Comparison of ENCODE assay signal across 1 cellular context in the genomic region with DNA sequence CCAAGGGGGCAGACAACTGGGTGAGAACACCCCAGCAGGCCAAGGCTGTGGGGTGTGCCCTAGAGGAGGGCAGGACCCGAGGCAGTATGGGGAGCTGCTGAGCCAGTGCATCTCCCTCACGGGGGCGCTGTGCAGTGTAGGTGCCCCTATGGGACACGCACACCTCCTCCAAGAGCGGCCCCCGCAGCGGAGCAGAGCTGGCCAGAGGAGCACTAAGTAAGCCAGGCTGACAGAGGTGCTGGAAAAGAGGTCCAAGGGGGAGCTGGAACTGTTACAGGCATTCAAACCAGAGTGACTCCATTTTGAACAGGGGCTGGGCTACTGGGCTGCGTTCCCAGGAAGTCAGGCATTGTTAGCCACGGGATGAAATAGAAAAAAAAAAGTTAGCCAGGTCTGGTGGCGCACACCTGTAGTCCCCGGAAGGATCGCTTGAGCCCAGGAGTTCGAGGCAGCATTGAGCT.
A peak's percentile ranks its signal among the peaks of the same experiment; 100 is the strongest.
TF ChIP-seq lines count a peak whose summit lies in the region.

No MANE protein-coding gene starts in this region.

TF ChIP-seq in K562, 482 proteins besides CTCF, POLR2A, EP300 and RAD21 (continued from another document):
- TF ChIP-seq, protein P1, sequence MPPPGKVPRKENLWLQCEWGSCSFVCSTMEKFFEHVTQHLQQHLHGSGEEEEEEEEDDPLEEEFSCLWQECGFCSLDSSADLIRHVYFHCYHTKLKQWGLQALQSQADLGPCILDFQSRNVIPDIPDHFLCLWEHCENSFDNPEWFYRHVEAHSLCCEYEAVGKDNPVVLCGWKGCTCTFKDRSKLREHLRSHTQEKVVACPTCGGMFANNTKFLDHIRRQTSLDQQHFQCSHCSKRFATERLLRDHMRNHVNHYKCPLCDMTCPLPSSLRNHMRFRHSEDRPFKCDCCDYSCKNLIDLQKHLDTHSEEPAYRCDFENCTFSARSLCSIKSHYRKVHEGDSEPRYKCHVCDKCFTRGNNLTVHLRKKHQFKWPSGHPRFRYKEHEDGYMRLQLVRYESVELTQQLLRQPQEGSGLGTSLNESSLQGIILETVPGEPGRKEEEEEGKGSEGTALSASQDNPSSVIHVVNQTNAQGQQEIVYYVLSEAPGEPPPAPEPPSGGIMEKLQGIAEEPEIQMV (tag; conservative IDR thresholded peaks at IDR 0.05; ENCODE audit: low read depth), result no peak
- no peak for TF ChIP-seq SIN3A (IDR thresholded peaks at IDR 0.05; ENCODE audit: borderline replicate concordance in 2 of 2, control insufficient read depth in 1 of 2, low read depth in 2 of 2, low read length in 2 of 2)
- TF ChIP-seq ZNF785 (CRISPR knock-in tag; IDR thresholded peaks at IDR 0.05), result no peak
- TF ChIP-seq MTA3 (IDR thresholded peaks at IDR 0.05; ENCODE audit: borderline replicate concordance), result peak; percentile 15; the same call in 1 of the 2 replicates
- TF ChIP-seq, protein P2, sequence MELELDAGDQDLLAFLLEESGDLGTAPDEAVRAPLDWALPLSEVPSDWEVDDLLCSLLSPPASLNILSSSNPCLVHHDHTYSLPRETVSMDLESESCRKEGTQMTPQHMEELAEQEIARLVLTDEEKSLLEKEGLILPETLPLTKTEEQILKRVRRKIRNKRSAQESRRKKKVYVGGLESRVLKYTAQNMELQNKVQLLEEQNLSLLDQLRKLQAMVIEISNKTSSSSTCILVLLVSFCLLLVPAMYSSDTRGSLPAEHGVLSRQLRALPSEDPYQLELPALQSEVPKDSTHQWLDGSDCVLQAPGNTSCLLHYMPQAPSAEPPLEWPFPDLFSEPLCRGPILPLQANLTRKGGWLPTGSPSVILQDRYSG (tag; conservative IDR thresholded peaks at IDR 0.05; ENCODE audit: low read depth), result peak; percentile 85; the same call in 1 of the 2 replicates
- TF ChIP-seq, protein P3, sequence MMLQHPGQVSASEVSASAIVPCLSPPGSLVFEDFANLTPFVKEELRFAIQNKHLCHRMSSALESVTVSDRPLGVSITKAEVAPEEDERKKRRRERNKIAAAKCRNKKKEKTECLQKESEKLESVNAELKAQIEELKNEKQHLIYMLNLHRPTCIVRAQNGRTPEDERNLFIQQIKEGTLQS (IDR thresholded peaks at IDR 0.05), result no peak
- TF ChIP-seq, protein P3 (CRISPR knock-in tag; conservative IDR thresholded peaks at IDR 0.05), result no peak
- TF ChIP-seq, protein P4, sequence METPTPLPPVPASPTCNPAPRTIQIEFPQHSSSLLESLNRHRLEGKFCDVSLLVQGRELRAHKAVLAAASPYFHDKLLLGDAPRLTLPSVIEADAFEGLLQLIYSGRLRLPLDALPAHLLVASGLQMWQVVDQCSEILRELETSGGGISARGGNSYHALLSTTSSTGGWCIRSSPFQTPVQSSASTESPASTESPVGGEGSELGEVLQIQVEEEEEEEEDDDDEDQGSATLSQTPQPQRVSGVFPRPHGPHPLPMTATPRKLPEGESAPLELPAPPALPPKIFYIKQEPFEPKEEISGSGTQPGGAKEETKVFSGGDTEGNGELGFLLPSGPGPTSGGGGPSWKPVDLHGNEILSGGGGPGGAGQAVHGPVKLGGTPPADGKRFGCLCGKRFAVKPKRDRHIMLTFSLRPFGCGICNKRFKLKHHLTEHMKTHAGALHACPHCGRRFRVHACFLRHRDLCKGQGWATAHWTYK (CRISPR knock-in tag; IDR thresholded peaks at IDR 0.05), result peak; percentile 74; the same call in 1 of the 2 replicates
- TF ChIP-seq SNIP1 (IDR thresholded peaks at IDR 0.05; ENCODE audit: low read depth), result no peak
- TF ChIP-seq ZNF589 (CRISPR knock-in tag; IDR thresholded peaks at IDR 0.05; ENCODE audit: low read depth), result peak; percentile 84; the same call in 1 of the 2 replicates
- TF ChIP-seq KHSRP (IDR thresholded peaks at IDR 0.05), result no peak
